11 cellular contexts compared by ENCODE assay signal in the genomic region with DNA sequence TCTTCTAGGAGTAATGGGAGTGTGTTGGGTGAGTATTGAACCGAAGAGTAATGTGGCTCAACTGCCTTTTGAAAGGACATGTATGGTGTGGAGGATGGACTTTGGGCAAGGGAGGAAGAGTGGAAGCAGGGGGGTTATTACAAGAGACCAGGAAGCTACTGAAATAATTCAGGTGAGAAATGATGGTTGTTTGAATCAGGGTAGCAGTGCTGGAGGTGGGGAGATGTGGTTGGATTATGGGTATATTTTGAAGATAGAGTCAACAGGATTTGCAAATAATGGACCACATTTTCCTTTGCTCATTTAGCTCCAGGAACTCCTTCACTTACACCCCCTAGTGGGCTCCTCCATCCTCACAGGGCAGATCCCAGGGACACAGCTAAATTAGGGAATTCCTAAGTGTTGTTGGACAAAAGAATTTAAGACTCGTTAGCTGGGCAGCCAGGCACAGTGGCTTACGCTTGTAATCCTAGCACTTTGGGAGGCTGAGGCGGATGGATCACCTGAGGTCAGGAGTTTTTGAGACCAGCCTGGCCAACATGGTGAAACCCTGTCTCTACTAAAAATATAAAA. TPM values are rescaled to one million over a fixed set of nuclear protein-coding genes. Genes with fewer than 3 reads are reported as not detected.
DNase-seq lines count a peak whose midpoint lies in the region; ATAC-seq and TF ChIP-seq lines count a peak whose summit lies in the region.
"Had no signal": no experiment of that assay in that cellular context is flagged by ENCODE, and none has a peak within 500 bp of the region (broad histone marks: within the 10 kb centered on the region; RNA-seq: fewer than 3 reads in every experiment).

No MANE protein-coding gene starts in this region.

- peak in 8 of 12 donors; percentile 9 to 49 (median 34) for TF ChIP-seq CTCF in heart left ventricle (IDR thresholded peaks at IDR 0.05)
- peak; percentile 76 for TF ChIP-seq CTCF in Panc1 (IDR thresholded peaks at IDR 0.05)
- TF ChIP-seq CTCF in fibroblast of pulmonary artery (IDR thresholded peaks at IDR 0.05; ENCODE audit: low read length, missing control alignments) = peak; percentile 70
- peak; percentile 24 for TF ChIP-seq CTCF in thoracic aorta (IDR thresholded peaks at IDR 0.05)

- POLR2A ChIA-PET in Panc1 (lab: Charles Lee) = interaction anchor here (0.6 to 0.7 kb wide), 3 partner anchors 13 to 119 kb away, joined by 3 to 13 read pairs (median 4); no protein-coding TSS in a partner anchor
- POLR2A ChIA-PET in CD8-positive, alpha-beta memory T cell (lab: Charles Lee) = interaction anchor here (0.6 kb wide), 1 partner anchor 98 kb away, joined by 3 read pairs; no protein-coding TSS in a partner anchor

- no peaks in the 10 kb centered on the region for H3K36me3 Mint-ChIP-seq in CD8-positive, alpha-beta memory T cell
- H3K36me3 Mint-ChIP-seq: T-cell had no signal

- intact Hi-C loops in heart left ventricle (cut with DNase I) (loop anchor here in 5 of 10 donors (5.0 to 10.0 kb wide), 2 partner anchors 192 to 284 kb away; no protein-coding TSS in a partner anchor), Right ventricle myocardium inferior (cut with DNase I) (no loop called here), Panc1 (cut with micrococcal nuclease; ENCODE audit: unreplicated experiment) (no loop called here)

- H3K27ac Mint-ChIP-seq in CD8-positive, alpha-beta memory T cell = no peak overlapping the region
- H3K27ac Mint-ChIP-seq: T-cell had no signal

- DNase-seq in heart left ventricle (no peak), Right ventricle myocardium inferior (ENCODE audit: missing footprints) (no peak), Panc1 (ENCODE audit: low read depth, low spot score) (no peak), fibroblast of pulmonary artery (ENCODE audit: low read depth) (peak; percentile 59), thoracic aorta (ENCODE audit: low spot score) (no peak), NOMO-1 treated with dmso at 0.1 percent for 144 hours (lab: John Stamatoyannopoulos, UW; ENCODE audit: unreplicated experiment) (no peak)
- no peak for DNase-seq in CD8-positive, alpha-beta memory T cell
- DNase-seq: effector memory CD4-positive, alpha-beta T cell; spleen; T-cell had no signal

- H3K36me3 ChIP-seq in heart left ventricle (no peaks in the 10 kb centered on the region), Panc1 (ENCODE audit: control insufficient read depth, insufficient read depth, low read length) (no peaks in the 10 kb centered on the region), thoracic aorta (no peaks in the 10 kb centered on the region)
- no peaks in the 10 kb centered on the region for H3K36me3 ChIP-seq in CD8-positive, alpha-beta memory T cell (ENCODE audit: insufficient read depth, low read length)
- H3K36me3 ChIP-seq: spleen had no signal

- no peaks in the 10 kb centered on the region for H3K27me3 ChIP-seq in heart left ventricle
- no peaks in the 10 kb centered on the region for H3K27me3 ChIP-seq in Panc1 (ENCODE audit: control insufficient read depth, insufficient read depth, low read length)
- no peaks in the 10 kb centered on the region for H3K27me3 ChIP-seq in thoracic aorta (replicated peaks; ENCODE audit: insufficient read depth)
- H3K27me3 ChIP-seq in CD8-positive, alpha-beta memory T cell (ENCODE audit: insufficient read depth, low read length, poor library complexity, severe bottlenecking) = no peaks in the 10 kb centered on the region

- peaks cover 0 to 22% (median 11%) of the 10 kb centered on the region in 12 donors for H3K4me1 ChIP-seq in heart left ventricle
- no peaks in the 10 kb centered on the region for H3K4me1 ChIP-seq in Panc1 (ENCODE audit: control insufficient read depth, insufficient read depth, low read length)
- H3K4me1 ChIP-seq in thoracic aorta (ENCODE audit: control insufficient read depth in 1 of 2, low read depth in 2 of 2) = peaks cover 0 to 9% of the 10 kb centered on the region in 2 donors
- H3K4me1 ChIP-seq in CD8-positive, alpha-beta memory T cell (ENCODE audit: insufficient read depth, low read length) = peaks cover 4% of the 10 kb centered on the region

- H3K4me3 Mint-ChIP-seq in CD8-positive, alpha-beta memory T cell = no peak overlapping the region
- H3K4me3 Mint-ChIP-seq: T-cell had no signal

- peaks cover 0 to 11% of the 10 kb centered on the region in 2 donors for H3K27me3 Mint-ChIP-seq in CD8-positive, alpha-beta memory T cell

- CTCF ChIA-PET in Panc1 (lab: Charles Lee) = interaction anchor here (0.5 to 1.6 kb wide), 14 partner anchors 13 to 623 kb away, joined by 3 to 14 read pairs (median 5); partner anchors contain the start of genes HBEGF, NRG2 and ZMAT2
- CTCF ChIA-PET in CD8-positive, alpha-beta memory T cell (lab: Charles Lee) = interaction anchor here (0.6 to 1.7 kb wide), 9 partner anchors 13 to 364 kb away, joined by 3 to 16 read pairs (median 3); partner anchors contain the start of genes HBEGF and ZMAT2

- no peaks in the 10 kb centered on the region for H3K9me3 Mint-ChIP-seq in CD8-positive, alpha-beta memory T cell
- H3K9me3 Mint-ChIP-seq: T-cell had no signal

- BruUV-seq in Panc1 (replicated peaks; lab: Mats Ljungman, UMichigan) = no TSS peak

- ATAC-seq in heart left ventricle (no peak), Right ventricle myocardium inferior (no peak), Panc1 (no peak), thoracic aorta (ENCODE audit: insufficient number of reproducible peaks, low FRiP score, low read depth) (no peak), HG02981 (IDR thresholded peaks at IDR 0.05; ENCODE audit: unreplicated experiment) (no peak)
- ATAC-seq: T-cell had no signal

- no peak overlapping the region for H3K4me3 ChIP-seq in heart left ventricle
- H3K4me3 ChIP-seq in Panc1 (ENCODE audit: low read depth in 2 of 2, low read length in 2 of 2) = no peak overlapping the region
- no peak overlapping the region for H3K4me3 ChIP-seq in fibroblast of pulmonary artery (replicated peaks; ENCODE audit: low read depth, low read length)
- H3K4me3 ChIP-seq in thoracic aorta = no peak overlapping the region
- H3K4me3 ChIP-seq in CD8-positive, alpha-beta memory T cell (ENCODE audit: low read length) = no peak overlapping the region
- H3K4me3 ChIP-seq: spleen had no signal

- no peak for TF ChIP-seq POLR2A in heart left ventricle (IDR thresholded peaks at IDR 0.05)

- H3K9me3 ChIP-seq in heart left ventricle (no peaks in the 10 kb centered on the region), Panc1 (ENCODE audit: control insufficient read depth, insufficient read depth, low read depth, low read length) (no peaks in the 10 kb centered on the region), thoracic aorta (no peaks in the 10 kb centered on the region)
- no peaks in the 10 kb centered on the region for H3K9me3 ChIP-seq in CD8-positive, alpha-beta memory T cell (ENCODE audit: low read length)
- H3K9me3 ChIP-seq: spleen had no signal

- no peak overlapping the region for H3K27ac ChIP-seq in heart left ventricle
- H3K27ac ChIP-seq in Panc1 (ENCODE audit: low read length) = no peak overlapping the region
- H3K27ac ChIP-seq in thoracic aorta = no peak overlapping the region
- no peak overlapping the region for H3K27ac ChIP-seq in CD8-positive, alpha-beta memory T cell (ENCODE audit: low read depth, low read length)
- H3K27ac ChIP-seq: spleen had no signal

- in situ Hi-C loops in Panc1 (cut with HindIII; ENCODE audit: low pct_unique_long_range_greater_than_20kb, low sequenced_read_pairs) = no loop called here

- WGBS in heart left ventricle, 4 donors = 70 to 75% (median 73%) methylated on average over 4 of the region's 4 CpGs

- H3K4me1 Mint-ChIP-seq in CD8-positive, alpha-beta memory T cell = peaks cover 14 to 17% (median 16%) of the 10 kb centered on the region in 3 donors

RNA-seq across cellular contexts. Expression of gene SLC4A9, which starts 1.2 kb away (rescaled TPM):
- total RNA-seq in heart left ventricle (under 1 TPM in 4 of 9 donors, not detected in 5; 0.08 to 0.20 (median 0.15) TPM), Right ventricle myocardium inferior (not detected), Panc1 (2021; ENCODE audit: unreplicated experiment) (not detected), thoracic aorta (not detected)
- polyA plus RNA-seq in heart left ventricle = under 1 TPM in 1 of 2 donors, not detected in 1; 0.08 TPM
- not detected for polyA plus RNA-seq in Panc1 (2012; ENCODE audit: insufficient read length)
- not detected for total RNA-seq in CD8-positive, alpha-beta memory T cell
- not detected for polyA plus RNA-seq in CD8-positive, alpha-beta memory T cell

RNA-seq across cellular contexts. Expression of gene HBEGF, which starts 12.4 kb away (rescaled TPM):
- total RNA-seq in heart left ventricle (10 to 100 TPM; 23.6 to 60.1 (median 34.9) TPM), Right ventricle myocardium inferior (20.2 TPM), Panc1 (2021; ENCODE audit: unreplicated experiment) (5.0 TPM), thoracic aorta (10 to 100 TPM; 22.6 to 36.0 TPM)
- 10 to 100 TPM; 18.2 to 50.7 TPM for polyA plus RNA-seq in heart left ventricle
- 2.9 TPM for polyA plus RNA-seq in Panc1 (2012; ENCODE audit: insufficient read length)
- 1 to 10 TPM; 2.1 TPM for total RNA-seq in CD8-positive, alpha-beta memory T cell
- not detected for polyA plus RNA-seq in CD8-positive, alpha-beta memory T cell

RNA-seq across cellular contexts. Expression of gene ANKHD1, which starts 42.8 kb away (rescaled TPM):
- total RNA-seq in heart left ventricle = 10 to 100 TPM; 49.5 to 78.8 (median 63.6) TPM
- polyA plus RNA-seq in heart left ventricle = 10 to 100 TPM; 41.4 to 48.3 TPM
- total RNA-seq in Right ventricle myocardium inferior = 57.2 TPM
- total RNA-seq in Panc1 (2021; ENCODE audit: unreplicated experiment) = 140 TPM
- 70.5 TPM for polyA plus RNA-seq in Panc1 (2012; ENCODE audit: insufficient read length)
- total RNA-seq in thoracic aorta = 100 to 1,000 TPM; 106 to 173 TPM
- total RNA-seq in CD8-positive, alpha-beta memory T cell = 100 to 1,000 TPM; 100 to 107 TPM
- polyA plus RNA-seq in CD8-positive, alpha-beta memory T cell = 88.6 TPM

RNA-seq across cellular contexts. Expression of gene PFDN1, which starts 55.9 kb away (rescaled TPM):
- total RNA-seq in heart left ventricle (100 to 1,000 TPM in 1 of 9 donors, 10 to 100 TPM in 8; 53.8 to 130 (median 72.3) TPM), Right ventricle myocardium inferior (80.6 TPM), Panc1 (2021; ENCODE audit: unreplicated experiment) (54.4 TPM), thoracic aorta (10 to 100 TPM; 62.5 to 72.2 TPM)
- polyA plus RNA-seq in heart left ventricle = 100 to 1,000 TPM in 1 of 2 donors, 10 to 100 TPM in 1; 93.8 to 140 TPM
- polyA plus RNA-seq in Panc1 (2012; ENCODE audit: insufficient read length) = 45.7 TPM
- total RNA-seq in CD8-positive, alpha-beta memory T cell = 10 to 100 TPM; 71.2 to 73.2 TPM
- 115 TPM for polyA plus RNA-seq in CD8-positive, alpha-beta memory T cell

Comparison
In these comparisons a context has a peak if more than half of its experiments do, and no peak if none do; other contexts are left out.
1. CTCF ChIP-seq: peak in every context shown above with its lines; median percentile 76 in Panc1; 70 in fibroblast of pulmonary artery; 34 in heart left ventricle; 24 in thoracic aorta.